ENCODE assay signal across 8 cellular contexts in the genomic region with DNA sequence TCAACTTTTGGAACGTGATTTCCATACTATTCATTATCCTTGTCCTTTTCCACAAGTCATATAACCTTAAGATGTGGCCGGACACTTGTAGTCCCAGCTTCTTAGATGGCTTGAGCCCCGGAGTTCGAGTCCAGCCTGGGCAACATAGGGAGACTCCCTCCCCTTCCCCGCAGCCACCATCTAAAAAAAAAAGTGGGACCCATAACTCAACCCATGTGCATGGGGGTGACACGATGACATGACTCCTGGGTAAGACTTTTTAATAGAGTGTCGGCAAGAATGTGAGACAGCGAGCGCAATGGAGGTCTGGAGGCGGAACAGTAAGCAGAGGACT. TPM values are rescaled to one million over a fixed set of nuclear protein-coding genes. Genes with fewer than 3 reads are reported as not detected.
DNase-seq lines count a peak whose midpoint lies in the region; ATAC-seq and TF ChIP-seq lines count a peak whose summit lies in the region.

No MANE protein-coding gene starts in this region.

- POLR2A ChIA-PET in activated CD4-positive, alpha-beta T cell treated with anti-CD3 and anti-CD28 coated beads, Interleukin-2, amount 10 ng/mL, durations not matched to agents 7 days and 5 days (lab: Charles Lee): no interaction called here

- no peaks in the 10 kb centered on the region for H3K9me3 Mint-ChIP-seq in activated CD4-positive, alpha-beta T cell treated with anti-CD3 and anti-CD28 coated beads, Interleukin-2, amount 10 ng/mL, durations not matched to agents 7 days and 5 days
- H3K9me3 Mint-ChIP-seq in glutamatergic neuron (ENCODE audit: unreplicated experiment): no peaks in the 10 kb centered on the region

- CTCF ChIA-PET in activated CD4-positive, alpha-beta T cell treated with anti-CD3 and anti-CD28 coated beads, Interleukin-2, amount 10 ng/mL, durations not matched to agents 7 days and 5 days (lab: Charles Lee): interaction anchor here (2.0 to 2.8 kb wide), 2 partner anchors 9 to 10 kb away, joined by 10 to 11 read pairs; no protein-coding TSS in a partner anchor

- DNase-seq in activated CD4-positive, alpha-beta T cell treated with anti-CD3 and anti-CD28 coated beads, Interleukin-2, amount 10 ng/mL, durations not matched to agents 7 days and 5 days: no peak
- DNase-seq in activated CD4-positive, alpha-beta T cell treated with anti-CD3 and anti-CD28 coated beads, Interleukin-2, amount 50 U/mL, for 48 hours: no peak
- no peak for DNase-seq in WERI-Rb-1
- DNase-seq in glutamatergic neuron: peak; percentile 17
- no peak for DNase-seq in DMS153 treated with DMSO at 0.1 percent for 48 hours (lab: John Stamatoyannopoulos, UW; ENCODE audit: unreplicated experiment)

- H3K36me3 ChIP-seq in WERI-Rb-1 (no peaks in the 10 kb centered on the region), rectal smooth muscle tissue (ENCODE audit: control insufficient read depth, insufficient read depth, low read length) (no peaks in the 10 kb centered on the region)

- H3K4me3 Mint-ChIP-seq in activated CD4-positive, alpha-beta T cell treated with anti-CD3 and anti-CD28 coated beads, Interleukin-2, amount 10 ng/mL, durations not matched to agents 7 days and 5 days: peak overlapping the region; percentile 100
- H3K4me3 Mint-ChIP-seq in glutamatergic neuron (ENCODE audit: unreplicated experiment): peak overlapping the region; percentile 98

- H3K9ac ChIP-seq in rectal smooth muscle tissue (ENCODE audit: low read length): peak overlapping the region; percentile 98

- H3K9me3 ChIP-seq in WERI-Rb-1 (ENCODE audit: severe bottlenecking): no peaks in the 10 kb centered on the region

- H3K27me3 ChIP-seq in WERI-Rb-1 (ENCODE audit: insufficient read depth, low read depth, severe bottlenecking): no peaks in the 10 kb centered on the region
- H3K27me3 ChIP-seq in rectal smooth muscle tissue (ENCODE audit: control insufficient read depth, insufficient read depth, low read length): no peaks in the 10 kb centered on the region

- H3K27ac ChIP-seq in WERI-Rb-1 (peak overlapping the region; percentile 72), rectal smooth muscle tissue (ENCODE audit: low read depth, low read length) (peak overlapping the region; percentile 96)

- peaks cover 40% of the 10 kb centered on the region for H3K4me1 Mint-ChIP-seq in activated CD4-positive, alpha-beta T cell treated with anti-CD3 and anti-CD28 coated beads, Interleukin-2, amount 10 ng/mL, durations not matched to agents 7 days and 5 days
- H3K4me1 Mint-ChIP-seq in glutamatergic neuron (ENCODE audit: low read depth, unreplicated experiment): peaks cover 7% of the 10 kb centered on the region

- H3K27ac Mint-ChIP-seq in activated CD4-positive, alpha-beta T cell treated with anti-CD3 and anti-CD28 coated beads, Interleukin-2, amount 10 ng/mL, durations not matched to agents 7 days and 5 days: peak overlapping the region; percentile 100
- peak overlapping the region; percentile 95 for H3K27ac Mint-ChIP-seq in glutamatergic neuron (ENCODE audit: unreplicated experiment)

- H3K36me3 Mint-ChIP-seq in activated CD4-positive, alpha-beta T cell treated with anti-CD3 and anti-CD28 coated beads, Interleukin-2, amount 10 ng/mL, durations not matched to agents 7 days and 5 days (ENCODE audit: low read depth): peaks cover 27% of the 10 kb centered on the region
- H3K36me3 Mint-ChIP-seq in glutamatergic neuron (ENCODE audit: unreplicated experiment): no peaks in the 10 kb centered on the region

- H3K27me3 Mint-ChIP-seq in activated CD4-positive, alpha-beta T cell treated with anti-CD3 and anti-CD28 coated beads, Interleukin-2, amount 10 ng/mL, durations not matched to agents 7 days and 5 days: no peaks in the 10 kb centered on the region
- H3K27me3 Mint-ChIP-seq in glutamatergic neuron (ENCODE audit: unreplicated experiment): peaks cover 3% of the 10 kb centered on the region

- H3K4me1 ChIP-seq in rectal smooth muscle tissue (ENCODE audit: control insufficient read depth, insufficient read depth, low read length): peaks cover 7% of the 10 kb centered on the region

- TF ChIP-seq CTCF in WERI-Rb-1 (IDR thresholded peaks at IDR 0.05; ENCODE audit: low read depth, low read length) (no peak), glutamatergic neuron (IDR thresholded peaks at IDR 0.05; ENCODE audit: partially characterized antibody, unreplicated experiment) (no peak)

- no peak for ATAC-seq in HG02973 (IDR thresholded peaks at IDR 0.05; ENCODE audit: unreplicated experiment)
- ATAC-seq in GM19397 (IDR thresholded peaks at IDR 0.05; ENCODE audit: unreplicated experiment): no peak

- H3K4me3 ChIP-seq in WERI-Rb-1 (ENCODE audit: low read depth, low read length): peak overlapping the region; percentile 83
- peak overlapping the region; percentile 81 for H3K4me3 ChIP-seq in rectal smooth muscle tissue (ENCODE audit: low read length)

RNA-seq across cellular contexts. Expression of a gene that starts 25.7 kb away (rescaled TPM):
- total RNA-seq in activated CD4-positive, alpha-beta T cell treated with anti-CD3 and anti-CD28 coated beads, Interleukin-2, amount 10 ng/mL, durations not matched to agents 7 days and 5 days: 10 to 100 TPM; 51.1 to 67.9 TPM
- total RNA-seq in glutamatergic neuron (ENCODE audit: unreplicated experiment): 65.4 TPM

RNA-seq across cellular contexts. Expression of a gene that starts 53.8 kb away (rescaled TPM):
- total RNA-seq in activated CD4-positive, alpha-beta T cell treated with anti-CD3 and anti-CD28 coated beads, Interleukin-2, amount 10 ng/mL, durations not matched to agents 7 days and 5 days: 10 to 100 TPM in 1 of 2 experiments, 1 to 10 TPM in 1; 10.0 to 10.6 TPM
- total RNA-seq in glutamatergic neuron (ENCODE audit: unreplicated experiment): 10.4 TPM
